ENCODE assay signal across 15 cellular contexts in genomic region chrY:2800246-2800645, GRCh38. TPM values are rescaled to one million over a fixed set of nuclear protein-coding genes. Genes with fewer than 3 reads are reported as not detected.
DNase-seq lines count a peak whose midpoint lies in the region; FAIRE-seq and TF ChIP-seq lines count a peak whose summit lies in the region.
"Had no signal": no experiment of that assay in that cellular context is flagged by ENCODE, and none has a peak within 500 bp of the region (broad histone marks: within the 10 kb centered on the region; RNA-seq: fewer than 3 reads in every experiment).

No MANE protein-coding gene starts in this region.

- H3K4me1 Mint-ChIP-seq in astrocyte (ENCODE audit: low read depth, unreplicated experiment) (no peaks in the 10 kb centered on the region), mesothelial cell of epicardium (no peaks in the 10 kb centered on the region)

- no peak overlapping the region for H3K4me3 Mint-ChIP-seq in astrocyte (ENCODE audit: unreplicated experiment)
- H3K4me3 Mint-ChIP-seq in mesothelial cell of epicardium, result no peak overlapping the region
- H3K4me3 Mint-ChIP-seq: effector memory CD8-positive, alpha-beta T cell had no signal

- H3F3A ChIP-seq in DOHH2 (ENCODE audit: control insufficient read depth, insufficient read depth), result no peaks in the 10 kb centered on the region

- H3K36me3 Mint-ChIP-seq in astrocyte (ENCODE audit: low read depth, unreplicated experiment), result no peaks in the 10 kb centered on the region
- no peaks in the 10 kb centered on the region for H3K36me3 Mint-ChIP-seq in mesothelial cell of epicardium

- H3K27me3 ChIP-seq in DOHH2 (ENCODE audit: control insufficient read depth, low read length) (no peaks in the 10 kb centered on the region), astrocyte (ENCODE audit: insufficient read depth, low read length) (no peaks in the 10 kb centered on the region), liver (ENCODE audit: control insufficient read depth in 4 of 4, insufficient read depth in 4 of 4, low read length in 3 of 4) (no peaks in the 10 kb centered on the region), ascending aorta (no peaks in the 10 kb centered on the region)
- H3K27me3 ChIP-seq: tibial artery had no signal

- intact Hi-C loops in ascending aorta (cut with DNase I), result no loop called here

- peaks cover 5% of the 10 kb centered on the region for H3K9me3 Mint-ChIP-seq in astrocyte (ENCODE audit: unreplicated experiment)
- no peaks in the 10 kb centered on the region for H3K9me3 Mint-ChIP-seq in mesothelial cell of epicardium
- H3K9me3 Mint-ChIP-seq: effector memory CD8-positive, alpha-beta T cell had no signal

- H3K27ac Mint-ChIP-seq in astrocyte (ENCODE audit: unreplicated experiment) (no peak overlapping the region), mesothelial cell of epicardium (no peak overlapping the region)
- H3K27ac Mint-ChIP-seq: effector memory CD8-positive, alpha-beta T cell had no signal

- 13% methylated on average over 2 of the region's 2 CpGs for WGBS in liver

- no peak overlapping the region for H3K9ac ChIP-seq in astrocyte (ENCODE audit: low read length)
- H3K9ac ChIP-seq in liver (ENCODE audit: low read depth in 1 of 2, low read length in 2 of 2), result no peak overlapping the region

- H3K79me2 ChIP-seq in DOHH2 (ENCODE audit: control insufficient read depth, low read length) (no peaks in the 10 kb centered on the region), astrocyte (ENCODE audit: insufficient read depth, low read length) (no peaks in the 10 kb centered on the region)

- H3K4me1 ChIP-seq in DOHH2 (ENCODE audit: control insufficient read depth, low read length), result no peaks in the 10 kb centered on the region
- no peaks in the 10 kb centered on the region for H3K4me1 ChIP-seq in astrocyte (ENCODE audit: insufficient read depth, low read length)
- no peaks in the 10 kb centered on the region for H3K4me1 ChIP-seq in liver (ENCODE audit: control insufficient read depth in 4 of 4, insufficient read depth in 4 of 4, low read length in 3 of 4)
- no peaks in the 10 kb centered on the region for H3K4me1 ChIP-seq in ascending aorta
- H3K4me1 ChIP-seq: tibial artery had no signal

- peak in 1 of 2 donors; percentile 74 for TF ChIP-seq RAD21 in liver (IDR thresholded peaks at IDR 0.05)

- no peak overlapping the region for H3K4me2 ChIP-seq in DOHH2 (ENCODE audit: low read length)
- no peak overlapping the region for H3K4me2 ChIP-seq in astrocyte (ENCODE audit: low read length)

- H3K36me3 ChIP-seq in DOHH2 (ENCODE audit: control insufficient read depth, low read length) (no peaks in the 10 kb centered on the region), astrocyte (ENCODE audit: insufficient read depth, low read length) (no peaks in the 10 kb centered on the region), liver (ENCODE audit: control insufficient read depth in 4 of 4, insufficient read depth in 3 of 4, low read depth in 1 of 4, low read length in 3 of 4) (no peaks in the 10 kb centered on the region), ascending aorta (no peaks in the 10 kb centered on the region)
- H3K36me3 ChIP-seq: tibial artery had no signal

- no peaks in the 10 kb centered on the region for H4K20me1 ChIP-seq in DOHH2 (ENCODE audit: control insufficient read depth, insufficient read depth, low read depth, low read length)
- H4K20me1 ChIP-seq in astrocyte (ENCODE audit: insufficient read depth, low read length), result no peaks in the 10 kb centered on the region

- FAIRE-seq in astrocyte (lab: Jason Lieb, UNC), result no peak

- no peak overlapping the region for H2AFZ ChIP-seq in astrocyte (ENCODE audit: low read depth, low read length)

- DNase-seq in HFF-Myc (ENCODE audit: extremely low read depth, low read depth) (no peak), astrocyte (ENCODE audit: low read depth) (no peak), NCI-H1092 (lab: John Stamatoyannopoulos, UW) (no peak), iPS-NIHi7 (ENCODE audit: extremely low spot score) (no peak), ascending aorta (ENCODE audit: low spot score in 2 of 2) (no peak), mesothelial cell of epicardium (ENCODE audit: low spot score in 2 of 2, unreplicated experiment in 2 of 2) (no peak)
- DNase-seq: activated T-cell treated with anti-CD3 and anti-CD28 coated beads, Interleukin-2, amount 50 U/mL, for 48 hours; amniotic stem cell; effector memory CD8-positive, alpha-beta T cell; NCI-H1436; tibial artery had no signal

- H3K9me3 ChIP-seq in DOHH2 (ENCODE audit: control insufficient read depth, insufficient read depth, low read length) (no peaks in the 10 kb centered on the region), astrocyte (ENCODE audit: insufficient read depth, low read depth, low read length) (no peaks in the 10 kb centered on the region), liver (ENCODE audit: control insufficient read depth in 4 of 4, low read length in 3 of 4) (no peaks in the 10 kb centered on the region), ascending aorta (no peaks in the 10 kb centered on the region)
- H3K9me3 ChIP-seq: tibial artery had no signal

- H3K4me3 ChIP-seq in DOHH2 (ENCODE audit: low read length), result no peak overlapping the region
- H3K4me3 ChIP-seq in HFF-Myc (replicated peaks; ENCODE audit: low read depth, low read length), result no peak overlapping the region
- H3K4me3 ChIP-seq in astrocyte (ENCODE audit: insufficient read depth, low read depth, low read length), result no peak overlapping the region
- H3K4me3 ChIP-seq in liver (ENCODE audit: low read depth in 1 of 3, low read length in 3 of 3), result no peak overlapping the region
- H3K4me3 ChIP-seq in ascending aorta, result no peak overlapping the region
- H3K4me3 ChIP-seq: lung, tibial artery had no signal

- TF ChIP-seq CTCF in DOHH2 (IDR thresholded peaks at IDR 0.05; ENCODE audit: low read depth, low read length, poor library complexity, severe bottlenecking) (peak; percentile 39), HFF-Myc (IDR thresholded peaks at IDR 0.05; ENCODE audit: low read depth, low read length, missing control alignments) (peak; percentile 34), astrocyte (IDR thresholded peaks at IDR 0.05; ENCODE audit: insufficient read depth, low read depth, low read length) (peak; percentile 35), liver (IDR thresholded peaks at IDR 0.05; ENCODE audit: low read depth, low read length, missing input control) (peak; percentile 30), ascending aorta (IDR thresholded peaks at IDR 0.05) (no peak), mesothelial cell of epicardium (IDR thresholded peaks at IDR 0.05; ENCODE audit: unreplicated experiment) (no peak)

- H3K27ac ChIP-seq in DOHH2 (ENCODE audit: low read depth, low read length) (no peak overlapping the region), astrocyte (ENCODE audit: low read depth, low read length) (no peak overlapping the region), liver (ENCODE audit: low read depth in 1 of 2, low read length in 2 of 2) (no peak overlapping the region), ascending aorta (no peak overlapping the region)
- H3K27ac ChIP-seq: tibial artery had no signal

- H3K27me3 Mint-ChIP-seq in astrocyte (ENCODE audit: low read depth, unreplicated experiment), result no peaks in the 10 kb centered on the region
- H3K27me3 Mint-ChIP-seq in mesothelial cell of epicardium (ENCODE audit: low read depth), result no peaks in the 10 kb centered on the region

- no peaks in the 10 kb centered on the region for H3K9me2 ChIP-seq in DOHH2 (replicated peaks; ENCODE audit: control insufficient read depth, low read length)

TF ChIP-seq in liver, 16 proteins besides CTCF, POLR2A, EP300 and RAD21 (continues in another document):
- TF ChIP-seq ATF3 (IDR thresholded peaks at IDR 0.05) (no peak), FOXA1 (IDR thresholded peaks at IDR 0.05) (no peak)
- TF ChIP-seq, protein P1, sequence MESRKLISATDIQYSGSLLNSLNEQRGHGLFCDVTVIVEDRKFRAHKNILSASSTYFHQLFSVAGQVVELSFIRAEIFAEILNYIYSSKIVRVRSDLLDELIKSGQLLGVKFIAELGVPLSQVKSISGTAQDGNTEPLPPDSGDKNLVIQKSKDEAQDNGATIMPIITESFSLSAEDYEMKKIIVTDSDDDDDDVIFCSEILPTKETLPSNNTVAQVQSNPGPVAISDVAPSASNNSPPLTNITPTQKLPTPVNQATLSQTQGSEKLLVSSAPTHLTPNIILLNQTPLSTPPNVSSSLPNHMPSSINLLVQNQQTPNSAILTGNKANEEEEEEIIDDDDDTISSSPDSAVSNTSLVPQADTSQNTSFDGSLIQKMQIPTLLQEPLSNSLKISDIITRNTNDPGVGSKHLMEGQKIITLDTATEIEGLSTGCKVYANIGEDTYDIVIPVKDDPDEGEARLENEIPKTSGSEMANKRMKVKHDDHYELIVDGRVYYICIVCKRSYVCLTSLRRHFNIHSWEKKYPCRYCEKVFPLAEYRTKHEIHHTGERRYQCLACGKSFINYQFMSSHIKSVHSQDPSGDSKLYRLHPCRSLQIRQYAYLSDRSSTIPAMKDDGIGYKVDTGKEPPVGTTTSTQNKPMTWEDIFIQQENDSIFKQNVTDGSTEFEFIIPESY (IDR thresholded peaks at IDR 0.05), result no peak

RNA-seq across cellular contexts. Expression of gene SRY, which starts 12.8 kb away (rescaled TPM):
- total RNA-seq in astrocyte, result not detected in 2 replicates
- 1 to 10 TPM in 1 of 2 donors, not detected in 1; 2.6 TPM for total RNA-seq in liver
- not detected for polyA plus RNA-seq in liver
- total RNA-seq in ascending aorta, result not detected
- total RNA-seq in mesothelial cell of epicardium, result not detected in 3 replicates
- total RNA-seq: lung, omental fat pad had no signal
- polyA plus RNA-seq: lung had no signal

RNA-seq across cellular contexts. Expression of gene RPS4Y1, which starts 41.2 kb away (rescaled TPM):
- 218 and 255 TPM in 2 replicates for total RNA-seq in astrocyte
- total RNA-seq in liver, result 100 to 1,000 TPM in 1 of 2 donors, not detected in 1; 159 TPM
- 100 to 1,000 TPM in 1 of 2 donors, not detected in 1; 153 TPM for polyA plus RNA-seq in liver
- total RNA-seq in ascending aorta, result not detected
- not detected in 3 replicates for total RNA-seq in mesothelial cell of epicardium

Comparison
In these comparisons a context has a peak if more than half of its experiments do, and no peak if none do; other contexts are left out.
1. CTCF ChIP-seq: peak in DOHH2 (single experiment), HFF-Myc (single experiment), astrocyte (single experiment) and liver (single experiment); none in ascending aorta (0 of 3) and mesothelial cell of epicardium (single experiment).